In genomic region chr1:153474349-153474748, GRCh38 we compare ENCODE assay signal across 28 cellular contexts. TPM values are rescaled to one million over a fixed set of nuclear protein-coding genes. Genes with fewer than 3 reads are reported as not detected.
"Had no signal": no experiment of that assay in that cellular context is flagged by ENCODE, and none has a peak within 500 bp of the region (broad histone marks: within the 10 kb centered on the region; RNA-seq: fewer than 3 reads in every experiment).

No MANE protein-coding gene starts in this region.

- H3K4me3 ChIP-seq: colonic mucosa, hepatocyte, ovary, prostate gland, thoracic aorta, upper lobe of right lung had no signal

- H3K79me2 ChIP-seq: hepatocyte had no signal

- H3K4me1 Mint-ChIP-seq: activated T-helper 17 cell treated with anti-CD3 and anti-CD28 coated beads, Interleukin-2, amount 50 U/mL, for 72 hours; central memory CD8-positive, alpha-beta T cell; immature natural killer cell; memory B cell; WTC11 had no signal

- H3K4me3 Mint-ChIP-seq: activated T-cell treated with anti-CD3 and anti-CD28 coated beads, Interleukin-2, amount 50 U/mL, for 24 hours; activated T-helper 17 cell treated with anti-CD3 and anti-CD28 coated beads, Interleukin-2, amount 50 U/mL, for 72 hours; central memory CD8-positive, alpha-beta T cell; endodermal cell; immature natural killer cell; memory B cell; nephron; WTC11 had no signal

- H3K27ac ChIP-seq: brain microvascular endothelial cell, colonic mucosa, epithelial cell of prostate, hepatocyte, neutrophil, ovary, prostate gland, thoracic aorta, upper lobe of right lung had no signal

- DNase-seq: activated T-cell treated with anti-CD3 and anti-CD28 coated beads, Interleukin-2, amount 50 U/mL, for 24 hours; aorta; brain microvascular endothelial cell; colonic mucosa; endodermal cell; foreskin melanocyte; immature natural killer cell; left ventricle myocardium superior; ovary; stimulated activated CD4-positive, alpha-beta T cell treated with anti-CD3 and anti-CD28 coated beads, Interleukin-4, amount 100 ng/mL, for 24 hours; stimulated activated naive CD4-positive, alpha-beta T cell treated with Interleukin-2 at 50 U/mL for 16 hours; T-helper 1 cell; T-helper 9 cell; upper lobe of right lung had no signal

- H3K9me3 ChIP-seq: colonic mucosa, ovary, prostate gland, upper lobe of right lung had no signal

- ATAC-seq: activated naive CD4-positive, alpha-beta T cell treated with anti-CD3 and anti-CD28 coated beads, Interleukin-2, amount 50 U/mL, for 72 hours; activated T-helper 17 cell treated with anti-CD3 and anti-CD28 coated beads, Interleukin-2, amount 50 U/mL, for 72 hours; left ventricle myocardium superior; upper lobe of right lung; WTC11 had no signal

- H3K4me1 ChIP-seq: colonic mucosa, prostate gland, upper lobe of right lung had no signal

- H3K4me2 ChIP-seq: hepatocyte had no signal

- H3K27me3 ChIP-seq: brain microvascular endothelial cell, colonic mucosa, hepatocyte, ovary, upper lobe of right lung had no signal

- H3K36me3 ChIP-seq: brain microvascular endothelial cell, colonic mucosa, neutrophil, ovary, prostate gland, thoracic aorta, upper lobe of right lung had no signal

- H3K27ac Mint-ChIP-seq: activated naive CD4-positive, alpha-beta T cell treated with anti-CD3 and anti-CD28 coated beads, Interleukin-2, amount 50 U/mL, for 72 hours; activated T-cell treated with anti-CD3 and anti-CD28 coated beads, Interleukin-2, amount 50 U/mL, for 24 hours; activated T-helper 17 cell treated with anti-CD3 and anti-CD28 coated beads, Interleukin-2, amount 50 U/mL, for 72 hours; endodermal cell; immature natural killer cell; memory B cell; nephron; WTC11 had no signal

- H2AFZ ChIP-seq: hepatocyte had no signal

RNA-seq across cellular contexts. Expression of gene S100A7, which starts 13.9 kb away (rescaled TPM):
- total RNA-seq: activated naive CD4-positive, alpha-beta T cell treated with anti-CD3 and anti-CD28 coated beads, Interleukin-2, amount 50 U/mL, for 72 hours; activated T-helper 17 cell treated with anti-CD3 and anti-CD28 coated beads, Interleukin-2, amount 50 U/mL, for 72 hours; aorta; colonic mucosa; endodermal cell; left ventricle myocardium superior; mononuclear cell; myocyte; prostate gland; thoracic aorta; upper lobe of right lung; WTC11 had no signal
- polyA plus RNA-seq: aorta, immature natural killer cell, ovary had no signal

RNA-seq across cellular contexts. Expression of gene S100A7A, which starts 58.0 kb away (rescaled TPM):
- total RNA-seq: activated naive CD4-positive, alpha-beta T cell treated with anti-CD3 and anti-CD28 coated beads, Interleukin-2, amount 50 U/mL, for 72 hours; activated T-helper 17 cell treated with anti-CD3 and anti-CD28 coated beads, Interleukin-2, amount 50 U/mL, for 72 hours; aorta; colonic mucosa; endodermal cell; hepatocyte; left ventricle myocardium superior; mononuclear cell; myocyte; ovary; prostate gland; thoracic aorta; upper lobe of right lung; WTC11 had no signal
- polyA plus RNA-seq: adipose tissue, aorta, hepatocyte, immature natural killer cell, ovary had no signal
